8 cellular contexts compared by ENCODE assay signal in the genomic region with DNA sequence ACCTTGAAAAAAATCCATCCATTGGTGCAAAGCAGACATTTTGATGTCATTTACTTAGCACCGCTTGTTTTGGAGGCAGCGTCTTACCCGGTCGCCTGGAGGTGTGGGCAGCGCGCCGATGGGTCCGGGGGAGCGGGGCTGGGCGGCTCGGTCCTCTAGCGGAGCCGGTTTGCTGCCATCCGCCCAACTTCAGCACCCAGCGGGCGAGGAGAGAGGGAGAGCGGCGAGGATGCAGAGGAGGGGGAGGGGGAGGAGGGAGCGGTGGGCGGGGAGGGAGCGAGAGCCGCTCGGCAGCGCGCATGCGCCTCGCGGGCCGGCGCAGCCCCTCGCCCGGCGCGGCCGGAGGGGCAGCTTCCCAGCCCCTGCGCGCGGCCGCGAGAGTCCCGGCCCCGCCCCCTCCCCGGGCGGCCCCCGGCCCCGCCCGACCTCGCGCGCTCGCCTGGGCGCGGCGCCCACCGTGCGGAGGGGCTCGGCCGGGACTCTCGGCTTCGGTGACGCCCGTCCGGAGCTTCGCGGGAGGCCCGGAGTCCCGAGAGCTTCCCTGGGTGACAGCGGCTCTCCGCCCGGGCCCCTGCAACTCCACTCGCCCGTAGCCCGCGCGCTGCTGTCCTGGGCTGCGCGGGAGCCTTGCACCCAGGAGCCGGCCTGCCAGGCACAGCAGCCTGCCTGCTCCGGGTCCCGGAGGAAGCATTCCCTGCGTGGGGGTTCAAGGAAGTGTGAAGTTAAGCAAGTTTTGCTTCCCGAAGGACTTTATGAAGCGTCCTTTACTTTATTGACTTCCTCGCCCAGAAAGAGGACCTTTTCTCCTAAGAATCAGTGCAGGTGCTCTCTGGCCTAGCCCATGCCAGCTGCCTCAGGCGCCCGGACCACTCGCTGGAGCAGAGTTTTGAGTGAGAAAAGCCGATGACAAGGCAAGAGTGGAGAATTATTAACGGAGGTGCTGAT. TPM values are rescaled to one million over a fixed set of nuclear protein-coding genes. Genes with fewer than 3 reads are reported as not detected.
DNase-seq lines count a peak whose midpoint lies in the region; ATAC-seq and TF ChIP-seq lines count a peak whose summit lies in the region.

A gene with protein sequence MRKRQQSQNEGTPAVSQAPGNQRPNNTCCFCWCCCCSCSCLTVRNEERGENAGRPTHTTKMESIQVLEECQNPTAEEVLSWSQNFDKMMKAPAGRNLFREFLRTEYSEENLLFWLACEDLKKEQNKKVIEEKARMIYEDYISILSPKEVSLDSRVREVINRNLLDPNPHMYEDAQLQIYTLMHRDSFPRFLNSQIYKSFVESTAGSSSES (minus strand): TSS at position 246 of the 945 bp plus-strand sequence. CDS start 87,264 bp downstream, outside the sequence.

- H3K4me3 Mint-ChIP-seq in activated naive CD8-positive, alpha-beta T cell treated with anti-CD3 and anti-CD28 coated beads, Interleukin-2, amount 50 U/mL, for 24 hours: peak within 1 kb of the TSS; percentile 72

- peak; percentile 67 for ATAC-seq in GM18868 (IDR thresholded peaks at IDR 0.05; ENCODE audit: unreplicated experiment)
- peak; percentile 48 for ATAC-seq in HG03097 (IDR thresholded peaks at IDR 0.05; ENCODE audit: low FRiP score, unreplicated experiment)
- ATAC-seq in activated naive CD8-positive, alpha-beta T cell treated with anti-CD3 and anti-CD28 coated beads, Interleukin-2, amount 50 U/mL, for 24 hours: peak; percentile 53
- ATAC-seq in HG02610 (IDR thresholded peaks at IDR 0.05; ENCODE audit: unreplicated experiment): no peak

- peaks cover 9% of the 10 kb centered on the region for H3K4me1 Mint-ChIP-seq in activated naive CD8-positive, alpha-beta T cell treated with anti-CD3 and anti-CD28 coated beads, Interleukin-2, amount 50 U/mL, for 24 hours

- H3K27me3 Mint-ChIP-seq in activated naive CD8-positive, alpha-beta T cell treated with anti-CD3 and anti-CD28 coated beads, Interleukin-2, amount 50 U/mL, for 24 hours: peaks cover 37% of the 10 kb centered on the region

- H3K27me3 ChIP-seq in cardiac muscle cell: peaks cover 25% of the 10 kb centered on the region
- peaks cover 19% of the 10 kb centered on the region for H3K27me3 ChIP-seq in osteoblast (ENCODE audit: insufficient read depth, low read length)

- no peak for TF ChIP-seq CTCF in cardiac muscle cell (IDR thresholded peaks at IDR 0.05; ENCODE audit: low read depth, low read length)
- no peak for TF ChIP-seq CTCF in osteoblast (IDR thresholded peaks at IDR 0.05; ENCODE audit: extremely low read depth, low read depth, low read length)

- H3K36me3 Mint-ChIP-seq in activated naive CD8-positive, alpha-beta T cell treated with anti-CD3 and anti-CD28 coated beads, Interleukin-2, amount 50 U/mL, for 24 hours (ENCODE audit: low read depth): no peaks in the 10 kb centered on the region

- H2AFZ ChIP-seq in osteoblast (ENCODE audit: low read length): peak within 1 kb of the TSS; percentile 82

- peak; percentile 98 for DNase-seq in AG08396 (ENCODE audit: low spot score)
- DNase-seq in NCI-H69 (lab: John Stamatoyannopoulos, UW): peak; percentile 91
- peak; percentile 22 for DNase-seq in activated naive CD8-positive, alpha-beta T cell treated with anti-CD3 and anti-CD28 coated beads, Interleukin-2, amount 50 U/mL, for 24 hours
- DNase-seq in cardiac muscle cell (ENCODE audit: low read depth in 1 of 2, low spot score in 1 of 2): peak; percentile 88 to 89
- peak; percentile 99 for DNase-seq in osteoblast (ENCODE audit: insufficient read length, low spot score, missing footprints)

- no peaks in the 10 kb centered on the region for H3K36me3 ChIP-seq in cardiac muscle cell
- no peaks in the 10 kb centered on the region for H3K36me3 ChIP-seq in osteoblast (ENCODE audit: insufficient read depth, low read length)

- no peaks in the 10 kb centered on the region for H3K9me3 Mint-ChIP-seq in activated naive CD8-positive, alpha-beta T cell treated with anti-CD3 and anti-CD28 coated beads, Interleukin-2, amount 50 U/mL, for 24 hours

- H3K9me3 ChIP-seq in cardiac muscle cell (ENCODE audit: low read depth) (no peaks in the 10 kb centered on the region), osteoblast (ENCODE audit: low read depth, low read length) (no peaks in the 10 kb centered on the region)

- peak within 1 kb of the TSS; percentile 87 for H3K4me2 ChIP-seq in osteoblast (ENCODE audit: insufficient read depth, low read length)

- H3K4me3 ChIP-seq in cardiac muscle cell (peak within 1 kb of the TSS; percentile 92), osteoblast (ENCODE audit: insufficient read depth, low read length) (peak within 1 kb of the TSS; percentile 80)

- H4K20me1 ChIP-seq in osteoblast (ENCODE audit: insufficient read depth, low read length): no peaks in the 10 kb centered on the region

- no peaks in the 10 kb centered on the region for H3K79me2 ChIP-seq in osteoblast (ENCODE audit: insufficient read depth, low read length)

- H3K27ac Mint-ChIP-seq in activated naive CD8-positive, alpha-beta T cell treated with anti-CD3 and anti-CD28 coated beads, Interleukin-2, amount 50 U/mL, for 24 hours: no peak within 1 kb of the TSS

- no peak within 1 kb of the TSS for H3K27ac ChIP-seq in cardiac muscle cell
- H3K27ac ChIP-seq in osteoblast (ENCODE audit: low read depth, low read length): no peak within 1 kb of the TSS

- no peaks in the 10 kb centered on the region for H3K4me1 ChIP-seq in cardiac muscle cell (ENCODE audit: low read depth)
- peaks cover 15% of the 10 kb centered on the region for H3K4me1 ChIP-seq in osteoblast (ENCODE audit: insufficient read depth, low read length)

RNA-seq across cellular contexts. Expression of the gene that starts here (rescaled TPM):
- total RNA-seq in cardiac muscle cell (0.15 and 0.74 TPM in 2 replicates), osteoblast (1.4 and 1.8 TPM in 2 replicates)
- 0.34 and 1.1 TPM in 2 replicates for polyA plus RNA-seq in cardiac muscle cell

Comparison
In these comparisons a context has a peak if more than half of its experiments do, and no peak if none do; other contexts are left out.
1. DNase-seq: peak in every context shown above with its lines; median percentile 99 in osteoblast; 98 in AG08396; 91 in NCI-H69; 88 in cardiac muscle cell; 22 in activated naive CD8-positive, alpha-beta T cell treated with anti-CD3 and anti-CD28 coated beads, Interleukin-2, amount 50 U/mL, for 24 hours.